In genomic region chr1:41238311-41239094, GRCh38 we compare ENCODE assay signal across 13 cellular contexts. TPM values are rescaled to one million over a fixed set of nuclear protein-coding genes. Genes with fewer than 3 reads are reported as not detected.
DNase-seq lines count a peak whose midpoint lies in the region; ATAC-seq and TF ChIP-seq lines count a peak whose summit lies in the region.
"Had no signal": no experiment of that assay in that cellular context is flagged by ENCODE, and none has a peak within 500 bp of the region (broad histone marks: within the 10 kb centered on the region; RNA-seq: fewer than 3 reads in every experiment).

No MANE protein-coding gene starts in this region.

- peaks cover 28% of the 10 kb centered on the region for H3K4me1 Mint-ChIP-seq in chondrocyte (ENCODE audit: low read depth)

- peak overlapping the region; percentile 63 for H3K4me2 ChIP-seq in DOHH2 (ENCODE audit: low read length)
- H3K4me2 ChIP-seq in SU-DHL-6 (ENCODE audit: low read depth, low read length, poor library complexity, severe bottlenecking), result peak overlapping the region; percentile 1

- no peak for TF ChIP-seq POLR2A in suprapubic skin (IDR thresholded peaks at IDR 0.05)

- H3K36me3 ChIP-seq in DOHH2 (ENCODE audit: control insufficient read depth, low read length) (peaks cover 31% of the 10 kb centered on the region), SU-DHL-6 (ENCODE audit: low read length) (no peaks in the 10 kb centered on the region; the same call in 1 of the 2 replicates), suprapubic skin (no peaks in the 10 kb centered on the region), lower lobe of right lung (no peaks in the 10 kb centered on the region)
- H3K36me3 ChIP-seq: pancreas had no signal

- TF ChIP-seq CTCF in DOHH2 (IDR thresholded peaks at IDR 0.05; ENCODE audit: low read depth, low read length, poor library complexity, severe bottlenecking) (no peak), SU-DHL-6 (IDR thresholded peaks at IDR 0.05; ENCODE audit: insufficient read depth, low read length, poor library complexity, severe bottlenecking) (no peak), suprapubic skin (IDR thresholded peaks at IDR 0.05) (no peak), chondrocyte (IDR thresholded peaks at IDR 0.05) (no peak), lower lobe of right lung (IDR thresholded peaks at IDR 0.05) (no peak)

- H3K4me1 ChIP-seq in DOHH2 (ENCODE audit: control insufficient read depth, low read length) (peaks cover 50% of the 10 kb centered on the region), suprapubic skin (peaks cover 36% of the 10 kb centered on the region), lower lobe of right lung (peaks cover 34% of the 10 kb centered on the region)

- H3K9me3 ChIP-seq in DOHH2 (ENCODE audit: control insufficient read depth, insufficient read depth, low read length) (no peaks in the 10 kb centered on the region), SU-DHL-6 (ENCODE audit: insufficient read depth, low read length) (no peaks in the 10 kb centered on the region), suprapubic skin (no peaks in the 10 kb centered on the region), lower lobe of right lung (no peaks in the 10 kb centered on the region)
- H3K9me3 ChIP-seq: pancreas had no signal

- H3K36me3 Mint-ChIP-seq in chondrocyte (ENCODE audit: low read depth), result no peaks in the 10 kb centered on the region

- H3K4me3 ChIP-seq in DOHH2 (ENCODE audit: low read length) (no peak overlapping the region), SU-DHL-6 (ENCODE audit: insufficient read depth, low read length, poor library complexity, severe bottlenecking) (no peak overlapping the region), suprapubic skin (no peak overlapping the region), lower lobe of right lung (no peak overlapping the region)
- H3K4me3 ChIP-seq: pancreas had no signal

- H3K9ac ChIP-seq in SU-DHL-6 (ENCODE audit: low read length), result no peak overlapping the region

- H3K79me2 ChIP-seq in DOHH2 (ENCODE audit: control insufficient read depth, low read length) (peaks cover 95% of the 10 kb centered on the region), SU-DHL-6 (ENCODE audit: insufficient read depth, low read length) (peaks cover 85% of the 10 kb centered on the region)

- intact Hi-C loops in lower lobe of right lung (cut with DNase I), result no loop called here

- no peak for ATAC-seq in lower lobe of right lung

- WGBS in suprapubic skin, result 46% methylated on average over 5 of the region's 5 CpGs

- H3K27me3 ChIP-seq in DOHH2 (ENCODE audit: control insufficient read depth, low read length) (no peaks in the 10 kb centered on the region), SU-DHL-6 (ENCODE audit: low read length) (no peaks in the 10 kb centered on the region), suprapubic skin (no peaks in the 10 kb centered on the region), lower lobe of right lung (ENCODE audit: low read depth) (no peaks in the 10 kb centered on the region)
- H3K27me3 ChIP-seq: pancreas had no signal

- H2AFZ ChIP-seq in SU-DHL-6 (ENCODE audit: low read depth, low read length, severe bottlenecking), result no peak overlapping the region

- H3K4me3 Mint-ChIP-seq in chondrocyte (ENCODE audit: unreplicated experiment), result no peak overlapping the region
- H3K4me3 Mint-ChIP-seq: dendritic cell treated with granulocyte-macrophage colony-stimulating factor and Interleukin-4, amounts not matched to agents 40 ng/mL and 50 ng/mL, for 4 days had no signal

- H3K27ac Mint-ChIP-seq in chondrocyte (ENCODE audit: unreplicated experiment), result no peak overlapping the region
- H3K27ac Mint-ChIP-seq: dendritic cell treated with granulocyte-macrophage colony-stimulating factor and Interleukin-4, amounts not matched to agents 40 ng/mL and 50 ng/mL, for 4 days had no signal

- TF ChIP-seq EP300 in suprapubic skin (IDR thresholded peaks at IDR 0.05), result no peak

- H4K20me1 ChIP-seq in DOHH2 (ENCODE audit: control insufficient read depth, insufficient read depth, low read depth, low read length) (peaks cover 24% of the 10 kb centered on the region), SU-DHL-6 (ENCODE audit: low read depth, low read length) (no peaks in the 10 kb centered on the region)

- no peaks in the 10 kb centered on the region for H3K9me2 ChIP-seq in DOHH2 (replicated peaks; ENCODE audit: control insufficient read depth, low read length)
- H3K9me2 ChIP-seq in SU-DHL-6 (replicated peaks; ENCODE audit: insufficient read depth, low read length), result no peaks in the 10 kb centered on the region

- no peaks in the 10 kb centered on the region for H3K27me3 Mint-ChIP-seq in chondrocyte (ENCODE audit: low read depth)

- H3F3A ChIP-seq in DOHH2 (ENCODE audit: control insufficient read depth, insufficient read depth) (peaks cover 8% of the 10 kb centered on the region; the same call in 1 of the 2 replicates), SU-DHL-6 (ENCODE audit: insufficient read depth) (peaks cover 11% of the 10 kb centered on the region)

- H3K27ac ChIP-seq in DOHH2 (ENCODE audit: low read depth, low read length) (no peak overlapping the region), SU-DHL-6 (ENCODE audit: low read depth, low read length) (no peak overlapping the region), suprapubic skin (no peak overlapping the region), lower lobe of right lung (no peak overlapping the region)

- DNase-seq in HT-29 (ENCODE audit: low spot score), result peak; percentile 46
- peak; percentile 42 for DNase-seq in iris pigment epithelial cell (ENCODE audit: low read depth)
- DNase-seq in NCI-H2081 treated with DMSO at 0.1 percent for 48 hours (lab: John Stamatoyannopoulos, UW), result no peak
- no peak for DNase-seq in suprapubic skin (ENCODE audit: low spot score in 2 of 2)
- no peak for DNase-seq in chondrocyte (ENCODE audit: low spot score)
- no peak for DNase-seq in lower lobe of right lung
- DNase-seq: activated effector memory CD4-positive, alpha-beta T cell treated with anti-CD3 and anti-CD28 coated beads, Interleukin-2, amount 50 U/mL, for 16 hours; NCI-H187; pancreas; SHP77 had no signal

- no peaks in the 10 kb centered on the region for H3K9me3 Mint-ChIP-seq in chondrocyte (ENCODE audit: low read depth)
- H3K9me3 Mint-ChIP-seq: dendritic cell treated with granulocyte-macrophage colony-stimulating factor and Interleukin-4, amounts not matched to agents 40 ng/mL and 50 ng/mL, for 4 days had no signal

RNA-seq across cellular contexts. Expression of gene SCMH1, which starts 3.6 kb away (rescaled TPM):
- total RNA-seq in HT-29 (2014; rRNA removed; shearing (Covaris generic)), result 24.7 and 31.2 TPM in 2 replicates
- total RNA-seq in suprapubic skin (10 to 100 TPM; 17.6 to 48.2 (median 21.8) TPM), chondrocyte (29.5 to 32.4 TPM (median 30.5 TPM) in 3 replicates), lower lobe of right lung (30.0 TPM)

Comparison
In these comparisons a context has a peak if more than half of its experiments do, and no peak if none do; other contexts are left out.
1. DNase-seq: peak in HT-29 (single experiment) and iris pigment epithelial cell (single experiment); none in NCI-H2081 treated with DMSO at 0.1 percent for 48 hours (single experiment), suprapubic skin (0 of 2), chondrocyte (single experiment) and lower lobe of right lung (single experiment).